In genomic region chrX:38045697-38046096, GRCh38 we compare ENCODE assay signal across 25 cellular contexts. TPM values are rescaled to one million over a fixed set of nuclear protein-coding genes. Genes with fewer than 3 reads are reported as not detected.
DNase-seq lines count a peak whose midpoint lies in the region; TF ChIP-seq lines count a peak whose summit lies in the region.
"Had no signal": no experiment of that assay in that cellular context is flagged by ENCODE, and none has a peak within 500 bp of the region (broad histone marks: within the 10 kb centered on the region; RNA-seq: fewer than 3 reads in every experiment).

No MANE protein-coding gene starts in this region.

- H3K27ac ChIP-seq in VCaP (peak overlapping the region; percentile 48), testis (peak overlapping the region in 1 of 2 donors; percentile 6)
- H3K27ac ChIP-seq: gastroesophageal sphincter, upper lobe of left lung had no signal

- intact Hi-C loops in testis (cut with DNase I; ENCODE audit: low total_unique reads): no loop called here

- no peaks in the 10 kb centered on the region for H3K36me3 ChIP-seq in testis (ENCODE audit: low read depth, missing control alignments)
- H3K36me3 ChIP-seq: gastroesophageal sphincter, upper lobe of left lung had no signal

- WGBS in testis, 2 donors: 31 to 43% methylated on average over 3 of the region's 3 CpGs

- H3K4me3 ChIP-seq in testis: no peak overlapping the region
- H3K4me3 ChIP-seq: gastroesophageal sphincter, GM12878, upper lobe of left lung had no signal

- no peaks in the 10 kb centered on the region for H3K9me3 ChIP-seq in testis
- H3K9me3 ChIP-seq: gastroesophageal sphincter, upper lobe of left lung had no signal

- H3K4me1 ChIP-seq in testis: no peaks in the 10 kb centered on the region
- H3K4me1 ChIP-seq: gastroesophageal sphincter had no signal

- H3K27me3 ChIP-seq in testis: no peaks in the 10 kb centered on the region
- H3K27me3 ChIP-seq: gastroesophageal sphincter, upper lobe of left lung had no signal

- TF ChIP-seq CTCF in VCaP (conservative IDR thresholded peaks at IDR 0.05): no peak
- TF ChIP-seq CTCF in testis (IDR thresholded peaks at IDR 0.05): no peak

- peak; percentile 59 for DNase-seq in DMS53 (lab: John Stamatoyannopoulos, UW)
- peak; percentile 50 for DNase-seq in iris pigment epithelial cell (ENCODE audit: low read depth)
- peak; percentile 14 for DNase-seq in testis
- no peak for DNase-seq in HUDEP-2 (lab: John Stamatoyannopoulos, UW; ENCODE audit: unreplicated experiment in 76 of 76)
- no peak for DNase-seq in SIG-M5 treated with dmso at 0.1 percent for 504 hours (lab: John Stamatoyannopoulos, UW; ENCODE audit: unreplicated experiment)
- DNase-seq in activated T-cell treated with anti-CD3 and anti-CD28 coated beads, Interleukin-2, amount 50 U/mL, for 1 hour: no peak
- DNase-seq: activated CD4-positive, alpha-beta T cell treated with anti-CD3 and anti-CD28 coated beads for 1 hour; activated CD8-positive, alpha-beta memory T cell treated with anti-CD3 and anti-CD28 coated beads for 24 hours; activated naive CD4-positive, alpha-beta T cell treated with anti-CD3 and anti-CD28 coated beads, Interleukin-2, amount 10 ng/mL, durations not matched to agents 7 days and 5 days; activated T-cell treated with anti-CD3 and anti-CD28 coated beads, Interleukin-2, amount 50 U/mL, for 48 hours; anterior cingulate cortex; CD4-positive, alpha-beta memory T cell; cerebellar nuclear complex; effector memory CD4-positive, alpha-beta T cell; KBM-7; mammary epithelial cell; NCI-H146; NCI-H748 treated with DMSO at 0.1 percent for 48 hours; OCI-M1; retina; SHP77 had no signal

- no peak for TF ChIP-seq POLR2A in testis (IDR thresholded peaks at IDR 0.05)

RNA-seq across cellular contexts. Expression of gene SYTL5, which starts 39.3 kb away (rescaled TPM):
- total RNA-seq in testis: 1 to 10 TPM; 1.1 to 1.7 TPM
- 1.0 TPM for polyA plus RNA-seq in testis (ENCODE audit: insufficient read depth, low read depth, low replicate concordance)
- total RNA-seq: CD4-positive, alpha-beta memory T cell had no signal
- polyA plus RNA-seq: CD4-positive, alpha-beta memory T cell had no signal

Comparison
In these comparisons a context has a peak if more than half of its experiments do, and no peak if none do; other contexts are left out.
1. DNase-seq: peak in DMS53 (single experiment), iris pigment epithelial cell (single experiment) and testis (single experiment); none in HUDEP-2 (0 of 76), SIG-M5 treated with dmso at 0.1 percent for 504 hours (single experiment) and activated T-cell treated with anti-CD3 and anti-CD28 coated beads, Interleukin-2, amount 50 U/mL, for 1 hour (single experiment).